8 cellular contexts compared by ENCODE assay signal in the genomic region with DNA sequence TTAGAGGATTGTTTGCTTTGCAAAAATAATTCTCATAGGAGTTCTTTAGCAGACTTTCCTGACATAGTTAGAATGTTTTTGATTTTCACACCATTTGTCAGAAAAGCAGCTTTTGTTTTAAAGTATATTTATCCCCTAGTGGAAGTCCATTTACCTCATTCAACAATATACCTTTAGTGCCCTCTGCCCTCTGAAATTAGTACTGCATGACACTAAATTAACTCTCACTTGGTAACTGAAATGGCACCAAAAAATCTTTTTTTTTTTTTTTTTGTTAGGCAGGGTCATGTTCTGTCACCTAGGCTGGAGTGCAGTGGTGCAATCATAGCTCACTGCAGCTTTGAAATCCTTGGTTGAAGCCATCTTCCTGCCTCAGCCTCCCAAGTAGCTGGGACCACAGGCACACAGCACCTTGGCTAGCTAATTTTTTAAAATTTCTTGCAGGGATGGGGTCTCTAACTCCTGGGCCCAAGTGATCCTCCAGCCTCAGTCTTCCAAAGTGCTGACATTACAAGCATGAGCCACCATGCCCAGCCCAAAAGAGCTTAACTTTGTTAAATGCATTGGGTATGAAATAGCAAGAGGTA. TPM values are rescaled to one million over a fixed set of nuclear protein-coding genes. Genes with fewer than 3 reads are reported as not detected.
DNase-seq lines count a peak whose midpoint lies in the region; ATAC-seq, FAIRE-seq and TF ChIP-seq lines count a peak whose summit lies in the region.

No MANE protein-coding gene starts in this region.

- H3K27me3 ChIP-seq in adrenal gland, result no peaks in the 10 kb centered on the region
- no peaks in the 10 kb centered on the region for H3K27me3 ChIP-seq in lower lobe of right lung (ENCODE audit: low read depth)

- H3K36me3 ChIP-seq in adrenal gland (replicated peaks in 1 of 2), result peaks cover 0 to 43% of the 10 kb centered on the region in 2 donors
- H3K36me3 ChIP-seq in lower lobe of right lung, result peaks cover 49% of the 10 kb centered on the region

- intact Hi-C loops in adrenal gland (cut with DNase I) (loop anchor here (5.0 kb wide), 1 partner anchor 82 kb away; no protein-coding TSS in a partner anchor), lower lobe of right lung (cut with DNase I) (loop anchor here (10.0 kb wide), 1 partner anchor 85 kb away; no protein-coding TSS in a partner anchor)

- H3K9me3 ChIP-seq in adrenal gland (replicated peaks in 1 of 3), result no peaks in the 10 kb centered on the region
- H3K9me3 ChIP-seq in lower lobe of right lung, result no peaks in the 10 kb centered on the region

- TF ChIP-seq CTCF in D721Med (IDR thresholded peaks at IDR 0.05; ENCODE audit: insufficient read depth, missing control alignments), result peak; percentile 59
- peak; percentile 38 to 85 (median 64) for TF ChIP-seq CTCF in adrenal gland (IDR thresholded peaks at IDR 0.05)
- TF ChIP-seq CTCF in lower lobe of right lung (IDR thresholded peaks at IDR 0.05), result peak; percentile 50

- H3K4me1 ChIP-seq in adrenal gland (replicated peaks in 1 of 2) (peaks cover 19 to 45% of the 10 kb centered on the region in 2 donors), lower lobe of right lung (peaks cover 18% of the 10 kb centered on the region)

- peak in 1 of 2 donors; percentile 50 for ATAC-seq in lower lobe of right lung
- no peak for ATAC-seq in HG03571 (IDR thresholded peaks at IDR 0.05; ENCODE audit: unreplicated experiment)

- no peak for DNase-seq in D721Med (ENCODE audit: insufficient read length, low spot score)
- no peak for DNase-seq in adrenal gland
- no peak for DNase-seq in lower lobe of right lung
- no peak for DNase-seq in DMS79 treated with DMSO at 0.1 percent for 48 hours (lab: John Stamatoyannopoulos, UW)
- no peak for DNase-seq in stimulated activated CD4-positive, alpha-beta T cell treated with anti-CD3 and anti-CD28 coated beads, Interleukin-12 subunit alpha, Interleukin-12 subunit beta, amount 100 ng/mL, for 4 hours
- no peak for DNase-seq in frontal cortex (ENCODE audit: low spot score in 2 of 2)

- no peak for FAIRE-seq in D721Med (lab: Jason Lieb, UNC)
- FAIRE-seq in frontal cortex (lab: Jason Lieb, UNC), result no peak

- TF ChIP-seq RAD21 in Ishikawa (IDR thresholded peaks at IDR 0.05; ENCODE audit: low read depth), result peak; percentile 53

- no peak overlapping the region for H3K27ac ChIP-seq in adrenal gland
- no peak overlapping the region for H3K27ac ChIP-seq in lower lobe of right lung

- no peak for TF ChIP-seq POLR2A in adrenal gland (IDR thresholded peaks at IDR 0.05)

- TF ChIP-seq EP300 in Ishikawa (IDR thresholded peaks at IDR 0.05; ENCODE audit: borderline replicate concordance), result no peak

- no peak overlapping the region for H3K4me3 ChIP-seq in adrenal gland
- no peak overlapping the region for H3K4me3 ChIP-seq in lower lobe of right lung

TF ChIP-seq in Ishikawa, 13 proteins besides CTCF, POLR2A, EP300 and RAD21:
- TF ChIP-seq ZBTB7A (IDR thresholded peaks at IDR 0.05; ENCODE audit: low read depth) (no peak), TAF1 (IDR thresholded peaks at IDR 0.05; ENCODE audit: low read depth) (no peak), FOXM1 (IDR thresholded peaks at IDR 0.05; ENCODE audit: borderline replicate concordance, low read depth) (no peak), CEBPB (IDR thresholded peaks at IDR 0.05) (no peak), TEAD4 (IDR thresholded peaks at IDR 0.05) (no peak), TCF12 (IDR thresholded peaks at IDR 0.05; ENCODE audit: low read depth) (no peak), YY1 (IDR thresholded peaks at IDR 0.05; ENCODE audit: low read depth) (no peak), NFIC (IDR thresholded peaks at IDR 0.05) (no peak), EGR1 (IDR thresholded peaks at IDR 0.05) (no peak)
- TF ChIP-seq, protein P1, sequence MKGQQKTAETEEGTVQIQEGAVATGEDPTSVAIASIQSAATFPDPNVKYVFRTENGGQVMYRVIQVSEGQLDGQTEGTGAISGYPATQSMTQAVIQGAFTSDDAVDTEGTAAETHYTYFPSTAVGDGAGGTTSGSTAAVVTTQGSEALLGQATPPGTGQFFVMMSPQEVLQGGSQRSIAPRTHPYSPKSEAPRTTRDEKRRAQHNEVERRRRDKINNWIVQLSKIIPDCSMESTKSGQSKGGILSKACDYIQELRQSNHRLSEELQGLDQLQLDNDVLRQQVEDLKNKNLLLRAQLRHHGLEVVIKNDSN (IDR thresholded peaks at IDR 0.05), result no peak
- TF ChIP-seq, protein P2, sequence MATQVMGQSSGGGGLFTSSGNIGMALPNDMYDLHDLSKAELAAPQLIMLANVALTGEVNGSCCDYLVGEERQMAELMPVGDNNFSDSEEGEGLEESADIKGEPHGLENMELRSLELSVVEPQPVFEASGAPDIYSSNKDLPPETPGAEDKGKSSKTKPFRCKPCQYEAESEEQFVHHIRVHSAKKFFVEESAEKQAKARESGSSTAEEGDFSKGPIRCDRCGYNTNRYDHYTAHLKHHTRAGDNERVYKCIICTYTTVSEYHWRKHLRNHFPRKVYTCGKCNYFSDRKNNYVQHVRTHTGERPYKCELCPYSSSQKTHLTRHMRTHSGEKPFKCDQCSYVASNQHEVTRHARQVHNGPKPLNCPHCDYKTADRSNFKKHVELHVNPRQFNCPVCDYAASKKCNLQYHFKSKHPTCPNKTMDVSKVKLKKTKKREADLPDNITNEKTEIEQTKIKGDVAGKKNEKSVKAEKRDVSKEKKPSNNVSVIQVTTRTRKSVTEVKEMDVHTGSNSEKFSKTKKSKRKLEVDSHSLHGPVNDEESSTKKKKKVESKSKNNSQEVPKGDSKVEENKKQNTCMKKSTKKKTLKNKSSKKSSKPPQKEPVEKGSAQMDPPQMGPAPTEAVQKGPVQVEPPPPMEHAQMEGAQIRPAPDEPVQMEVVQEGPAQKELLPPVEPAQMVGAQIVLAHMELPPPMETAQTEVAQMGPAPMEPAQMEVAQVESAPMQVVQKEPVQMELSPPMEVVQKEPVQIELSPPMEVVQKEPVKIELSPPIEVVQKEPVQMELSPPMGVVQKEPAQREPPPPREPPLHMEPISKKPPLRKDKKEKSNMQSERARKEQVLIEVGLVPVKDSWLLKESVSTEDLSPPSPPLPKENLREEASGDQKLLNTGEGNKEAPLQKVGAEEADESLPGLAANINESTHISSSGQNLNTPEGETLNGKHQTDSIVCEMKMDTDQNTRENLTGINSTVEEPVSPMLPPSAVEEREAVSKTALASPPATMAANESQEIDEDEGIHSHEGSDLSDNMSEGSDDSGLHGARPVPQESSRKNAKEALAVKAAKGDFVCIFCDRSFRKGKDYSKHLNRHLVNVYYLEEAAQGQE (IDR thresholded peaks at IDR 0.05; ENCODE audit: low read depth), result no peak
- TF ChIP-seq, protein P3, sequence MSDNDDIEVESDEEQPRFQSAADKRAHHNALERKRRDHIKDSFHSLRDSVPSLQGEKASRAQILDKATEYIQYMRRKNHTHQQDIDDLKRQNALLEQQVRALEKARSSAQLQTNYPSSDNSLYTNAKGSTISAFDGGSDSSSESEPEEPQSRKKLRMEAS (IDR thresholded peaks at IDR 0.05), result no peak

RNA-seq across cellular contexts. Expression of a gene that starts 13.6 kb away (rescaled TPM):
- total RNA-seq in adrenal gland (10 to 100 TPM; 20.4 to 43.4 (median 31.6) TPM), lower lobe of right lung (16.5 TPM), frontal cortex (21.2 TPM)
- polyA plus RNA-seq in adrenal gland, result 10 to 100 TPM; 15.2 to 36.6 (median 18.6) TPM

RNA-seq across cellular contexts. Expression of a gene that starts 14.3 kb away (rescaled TPM):
- total RNA-seq in adrenal gland, result 10 to 100 TPM in 7 of 8 donors, 1 to 10 TPM in 1; 7.2 to 37.3 (median 26.0) TPM
- polyA plus RNA-seq in adrenal gland, result 10 to 100 TPM; 25.5 to 39.1 (median 37.8) TPM
- 23.7 TPM for total RNA-seq in lower lobe of right lung
- 19.2 TPM for total RNA-seq in frontal cortex

RNA-seq across cellular contexts. Expression of a gene that starts 58.2 kb away (rescaled TPM):
- total RNA-seq in adrenal gland (1 to 10 TPM in 4 of 8 donors, under 1 TPM in 3, not detected in 1; 0.39 to 2.9 (median 1.8) TPM), lower lobe of right lung (13.7 TPM), frontal cortex (not detected)
- 1 to 10 TPM in 1 of 3 donors, under 1 TPM in 2; 0.32 to 1.3 (median 0.54) TPM for polyA plus RNA-seq in adrenal gland
